1 cellular context compared by ENCODE assay signal in genomic region chr16:27242868-27243590, GRCh38.
A peak's percentile ranks its signal among the peaks of the same experiment; 100 is the strongest.
TF ChIP-seq lines count a peak whose summit lies in the region.

No MANE protein-coding gene starts in this region.

TF ChIP-seq in GM12878, 131 proteins besides CTCF, POLR2A, EP300 and RAD21:
- 0 out of 2 replicates have a peak, but pooled peaks have one; percentile 34 for TF ChIP-seq ZBED1 (IDR thresholded peaks at IDR 0.05; ENCODE audit: borderline replicate concordance)
- TF ChIP-seq IKZF1 (conservative IDR thresholded peaks at IDR 0.05): peak; percentile 66; the same call in 1 of the 2 replicates
- peak; percentile 80 for TF ChIP-seq TCF12 (IDR thresholded peaks at IDR 0.05; ENCODE audit: low read depth, low read length)
- TF ChIP-seq NFXL1 (IDR thresholded peaks at IDR 0.05; ENCODE audit: borderline replicate concordance): no peak
- TF ChIP-seq CHD2 (IDR thresholded peaks at IDR 0.05; ENCODE audit: borderline replicate concordance, low read depth, low read length): peak; percentile 56; the same call in 1 of the 2 replicates
- TF ChIP-seq DPF2 (IDR thresholded peaks at IDR 0.05): peak; percentile 82; the same call in 1 of the 2 replicates
- peak; percentile 48; the same call in 1 of the 2 replicates for TF ChIP-seq MLLT1 (IDR thresholded peaks at IDR 0.05)
- TF ChIP-seq POLR2AphosphoS5 (IDR thresholded peaks at IDR 0.05; ENCODE audit: low read length): peak; percentile 32; the same call in 1 of the 2 replicates
- TF ChIP-seq SPI1 (IDR thresholded peaks at IDR 0.05; ENCODE audit: borderline replicate concordance, insufficient read depth, low read depth, low read length): peak; percentile 31; the same call in 1 of the 2 replicates
- TF ChIP-seq, protein P1, sequence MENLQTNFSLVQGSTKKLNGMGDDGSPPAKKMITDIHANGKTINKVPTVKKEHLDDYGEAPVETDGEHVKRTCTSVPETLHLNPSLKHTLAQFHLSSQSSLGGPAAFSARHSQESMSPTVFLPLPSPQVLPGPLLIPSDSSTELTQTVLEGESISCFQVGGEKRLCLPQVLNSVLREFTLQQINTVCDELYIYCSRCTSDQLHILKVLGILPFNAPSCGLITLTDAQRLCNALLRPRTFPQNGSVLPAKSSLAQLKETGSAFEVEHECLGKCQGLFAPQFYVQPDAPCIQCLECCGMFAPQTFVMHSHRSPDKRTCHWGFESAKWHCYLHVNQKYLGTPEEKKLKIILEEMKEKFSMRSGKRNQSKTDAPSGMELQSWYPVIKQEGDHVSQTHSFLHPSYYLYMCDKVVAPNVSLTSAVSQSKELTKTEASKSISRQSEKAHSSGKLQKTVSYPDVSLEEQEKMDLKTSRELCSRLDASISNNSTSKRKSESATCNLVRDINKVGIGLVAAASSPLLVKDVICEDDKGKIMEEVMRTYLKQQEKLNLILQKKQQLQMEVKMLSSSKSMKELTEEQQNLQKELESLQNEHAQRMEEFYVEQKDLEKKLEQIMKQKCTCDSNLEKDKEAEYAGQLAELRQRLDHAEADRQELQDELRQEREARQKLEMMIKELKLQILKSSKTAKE (IDR thresholded peaks at IDR 0.05; ENCODE audit: low read depth, poor library complexity, severe bottlenecking): peak; percentile 26
- TF ChIP-seq CEBPB (IDR thresholded peaks at IDR 0.05; ENCODE audit: borderline replicate concordance in 1 of 2, low read depth in 2 of 2, low read length in 2 of 2): no peak
- TF ChIP-seq RUNX3 (IDR thresholded peaks at IDR 0.05; ENCODE audit: low read length): peak; percentile 58; the same call in 1 of the 2 replicates
- TF ChIP-seq TCF3 (IDR thresholded peaks at IDR 0.05; ENCODE audit: borderline replicate concordance, insufficient read depth, low read depth, low read length): peak; percentile 94
- TF ChIP-seq, protein P2, sequence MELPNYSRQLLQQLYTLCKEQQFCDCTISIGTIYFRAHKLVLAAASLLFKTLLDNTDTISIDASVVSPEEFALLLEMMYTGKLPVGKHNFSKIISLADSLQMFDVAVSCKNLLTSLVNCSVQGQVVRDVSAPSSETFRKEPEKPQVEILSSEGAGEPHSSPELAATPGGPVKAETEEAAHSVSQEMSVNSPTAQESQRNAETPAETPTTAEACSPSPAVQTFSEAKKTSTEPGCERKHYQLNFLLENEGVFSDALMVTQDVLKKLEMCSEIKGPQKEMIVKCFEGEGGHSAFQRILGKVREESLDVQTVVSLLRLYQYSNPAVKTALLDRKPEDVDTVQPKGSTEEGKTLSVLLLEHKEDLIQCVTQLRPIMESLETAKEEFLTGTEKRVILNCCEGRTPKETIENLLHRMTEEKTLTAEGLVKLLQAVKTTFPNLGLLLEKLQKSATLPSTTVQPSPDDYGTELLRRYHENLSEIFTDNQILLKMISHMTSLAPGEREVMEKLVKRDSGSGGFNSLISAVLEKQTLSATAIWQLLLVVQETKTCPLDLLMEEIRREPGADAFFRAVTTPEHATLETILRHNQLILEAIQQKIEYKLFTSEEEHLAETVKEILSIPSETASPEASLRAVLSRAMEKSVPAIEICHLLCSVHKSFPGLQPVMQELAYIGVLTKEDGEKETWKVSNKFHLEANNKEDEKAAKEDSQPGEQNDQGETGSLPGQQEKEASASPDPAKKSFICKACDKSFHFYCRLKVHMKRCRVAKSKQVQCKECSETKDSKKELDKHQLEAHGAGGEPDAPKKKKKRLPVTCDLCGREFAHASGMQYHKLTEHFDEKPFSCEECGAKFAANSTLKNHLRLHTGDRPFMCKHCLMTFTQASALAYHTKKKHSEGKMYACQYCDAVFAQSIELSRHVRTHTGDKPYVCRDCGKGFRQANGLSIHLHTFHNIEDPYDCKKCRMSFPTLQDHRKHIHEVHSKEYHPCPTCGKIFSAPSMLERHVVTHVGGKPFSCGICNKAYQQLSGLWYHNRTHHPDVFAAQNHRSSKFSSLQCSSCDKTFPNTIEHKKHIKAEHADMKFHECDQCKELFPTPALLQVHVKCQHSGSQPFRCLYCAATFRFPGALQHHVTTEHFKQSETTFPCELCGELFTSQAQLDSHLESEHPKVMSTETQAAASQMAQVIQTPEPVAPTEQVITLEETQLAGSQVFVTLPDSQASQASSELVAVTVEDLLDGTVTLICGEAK (IDR thresholded peaks at IDR 0.05; ENCODE audit: borderline replicate concordance): no peak
- peak; percentile 41; the same call in 1 of the 2 replicates for TF ChIP-seq CREM (IDR thresholded peaks at IDR 0.05; ENCODE audit: low read depth)
- no peak for TF ChIP-seq NRF1 (conservative IDR thresholded peaks at IDR 0.05; ENCODE audit: low read depth, low read length)
- TF ChIP-seq, protein P3, sequence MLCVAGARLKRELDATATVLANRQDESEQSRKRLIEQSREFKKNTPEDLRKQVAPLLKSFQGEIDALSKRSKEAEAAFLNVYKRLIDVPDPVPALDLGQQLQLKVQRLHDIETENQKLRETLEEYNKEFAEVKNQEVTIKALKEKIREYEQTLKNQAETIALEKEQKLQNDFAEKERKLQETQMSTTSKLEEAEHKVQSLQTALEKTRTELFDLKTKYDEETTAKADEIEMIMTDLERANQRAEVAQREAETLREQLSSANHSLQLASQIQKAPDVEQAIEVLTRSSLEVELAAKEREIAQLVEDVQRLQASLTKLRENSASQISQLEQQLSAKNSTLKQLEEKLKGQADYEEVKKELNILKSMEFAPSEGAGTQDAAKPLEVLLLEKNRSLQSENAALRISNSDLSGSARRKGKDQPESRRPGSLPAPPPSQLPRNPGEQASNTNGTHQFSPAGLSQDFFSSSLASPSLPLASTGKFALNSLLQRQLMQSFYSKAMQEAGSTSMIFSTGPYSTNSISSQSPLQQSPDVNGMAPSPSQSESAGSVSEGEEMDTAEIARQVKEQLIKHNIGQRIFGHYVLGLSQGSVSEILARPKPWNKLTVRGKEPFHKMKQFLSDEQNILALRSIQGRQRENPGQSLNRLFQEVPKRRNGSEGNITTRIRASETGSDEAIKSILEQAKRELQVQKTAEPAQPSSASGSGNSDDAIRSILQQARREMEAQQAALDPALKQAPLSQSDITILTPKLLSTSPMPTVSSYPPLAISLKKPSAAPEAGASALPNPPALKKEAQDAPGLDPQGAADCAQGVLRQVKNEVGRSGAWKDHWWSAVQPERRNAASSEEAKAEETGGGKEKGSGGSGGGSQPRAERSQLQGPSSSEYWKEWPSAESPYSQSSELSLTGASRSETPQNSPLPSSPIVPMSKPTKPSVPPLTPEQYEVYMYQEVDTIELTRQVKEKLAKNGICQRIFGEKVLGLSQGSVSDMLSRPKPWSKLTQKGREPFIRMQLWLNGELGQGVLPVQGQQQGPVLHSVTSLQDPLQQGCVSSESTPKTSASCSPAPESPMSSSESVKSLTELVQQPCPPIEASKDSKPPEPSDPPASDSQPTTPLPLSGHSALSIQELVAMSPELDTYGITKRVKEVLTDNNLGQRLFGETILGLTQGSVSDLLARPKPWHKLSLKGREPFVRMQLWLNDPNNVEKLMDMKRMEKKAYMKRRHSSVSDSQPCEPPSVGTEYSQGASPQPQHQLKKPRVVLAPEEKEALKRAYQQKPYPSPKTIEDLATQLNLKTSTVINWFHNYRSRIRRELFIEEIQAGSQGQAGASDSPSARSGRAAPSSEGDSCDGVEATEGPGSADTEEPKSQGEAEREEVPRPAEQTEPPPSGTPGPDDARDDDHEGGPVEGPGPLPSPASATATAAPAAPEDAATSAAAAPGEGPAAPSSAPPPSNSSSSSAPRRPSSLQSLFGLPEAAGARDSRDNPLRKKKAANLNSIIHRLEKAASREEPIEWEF (IDR thresholded peaks at IDR 0.05; ENCODE audit: insufficient replicate concordance, low read depth, low read length): peak; percentile 68
- TF ChIP-seq ATF7 (IDR thresholded peaks at IDR 0.05; ENCODE audit: low read depth): peak; percentile 90
- no peak for TF ChIP-seq RCOR1 (conservative IDR thresholded peaks at IDR 0.05; ENCODE audit: low read depth, low read length)
- TF ChIP-seq, protein P4, sequence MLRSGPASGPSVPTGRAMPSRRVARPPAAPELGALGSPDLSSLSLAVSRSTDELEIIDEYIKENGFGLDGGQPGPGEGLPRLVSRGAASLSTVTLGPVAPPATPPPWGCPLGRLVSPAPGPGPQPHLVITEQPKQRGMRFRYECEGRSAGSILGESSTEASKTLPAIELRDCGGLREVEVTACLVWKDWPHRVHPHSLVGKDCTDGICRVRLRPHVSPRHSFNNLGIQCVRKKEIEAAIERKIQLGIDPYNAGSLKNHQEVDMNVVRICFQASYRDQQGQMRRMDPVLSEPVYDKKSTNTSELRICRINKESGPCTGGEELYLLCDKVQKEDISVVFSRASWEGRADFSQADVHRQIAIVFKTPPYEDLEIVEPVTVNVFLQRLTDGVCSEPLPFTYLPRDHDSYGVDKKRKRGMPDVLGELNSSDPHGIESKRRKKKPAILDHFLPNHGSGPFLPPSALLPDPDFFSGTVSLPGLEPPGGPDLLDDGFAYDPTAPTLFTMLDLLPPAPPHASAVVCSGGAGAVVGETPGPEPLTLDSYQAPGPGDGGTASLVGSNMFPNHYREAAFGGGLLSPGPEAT (IDR thresholded peaks at IDR 0.05; ENCODE audit: low read depth): peak; percentile 55; the same call in 1 of the 2 replicates
- TF ChIP-seq PKNOX1 (IDR thresholded peaks at IDR 0.05): peak; percentile 94
- TF ChIP-seq, protein P5, sequence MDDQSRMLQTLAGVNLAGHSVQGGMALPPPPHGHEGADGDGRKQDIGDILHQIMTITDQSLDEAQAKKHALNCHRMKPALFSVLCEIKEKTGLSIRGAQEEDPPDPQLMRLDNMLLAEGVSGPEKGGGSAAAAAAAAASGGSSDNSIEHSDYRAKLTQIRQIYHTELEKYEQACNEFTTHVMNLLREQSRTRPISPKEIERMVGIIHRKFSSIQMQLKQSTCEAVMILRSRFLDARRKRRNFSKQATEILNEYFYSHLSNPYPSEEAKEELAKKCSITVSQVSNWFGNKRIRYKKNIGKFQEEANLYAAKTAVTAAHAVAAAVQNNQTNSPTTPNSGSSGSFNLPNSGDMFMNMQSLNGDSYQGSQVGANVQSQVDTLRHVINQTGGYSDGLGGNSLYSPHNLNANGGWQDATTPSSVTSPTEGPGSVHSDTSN (IDR thresholded peaks at IDR 0.05; ENCODE audit: insufficient replicate concordance, low read depth, low read length): peak; percentile 90
- TF ChIP-seq NR2F1 (conservative IDR thresholded peaks at IDR 0.05): peak; percentile 97
- peak; percentile 50 to 59; a peak in 2 of 4 replicates for TF ChIP-seq IKZF2 (IDR thresholded peaks at IDR 0.05)
- TF ChIP-seq BHLHE40 (IDR thresholded peaks at IDR 0.05; ENCODE audit: borderline replicate concordance in 1 of 2, low read depth in 2 of 2, low read length in 1 of 2): 0 out of 4 replicates have a peak, but pooled peaks have one; percentile 11 to 38
- TF ChIP-seq YY1 (IDR thresholded peaks at IDR 0.05; ENCODE audit: low read depth, low read length): 0 out of 2 replicates have a peak, but pooled peaks have one; percentile 10
- peak; percentile 16; the same call in 1 of the 2 replicates for TF ChIP-seq ZNF24 (IDR thresholded peaks at IDR 0.05)
- no peak for TF ChIP-seq NR2C2 (IDR thresholded peaks at IDR 0.05; ENCODE audit: borderline replicate concordance, control insufficient read depth, insufficient read length, low read depth)
- TF ChIP-seq MEF2B (IDR thresholded peaks at IDR 0.05; ENCODE audit: partially characterized antibody, poor library complexity, severe bottlenecking): peak; percentile 50
- TF ChIP-seq MTA2 (IDR thresholded peaks at IDR 0.05; ENCODE audit: low read depth): peak; percentile 75; the same call in 1 of the 2 replicates
- TF ChIP-seq LARP7 (IDR thresholded peaks at IDR 0.05): 0 out of 2 replicates have a peak, but pooled peaks have one; percentile 50
- TF ChIP-seq USF2 (IDR thresholded peaks at IDR 0.05; ENCODE audit: borderline replicate concordance, low read depth, low read length): no peak
- TF ChIP-seq ASH2L (IDR thresholded peaks at IDR 0.05; ENCODE audit: borderline replicate concordance, low read depth): no peak
- TF ChIP-seq BCL11A (IDR thresholded peaks at IDR 0.05; ENCODE audit: low read depth, low read length): 0 out of 2 replicates have a peak, but pooled peaks have one; percentile 30
- TF ChIP-seq GATAD2B (conservative IDR thresholded peaks at IDR 0.05; ENCODE audit: low read depth): 0 out of 2 replicates have a peak, but pooled peaks have one; percentile 28
- TF ChIP-seq SP1 (IDR thresholded peaks at IDR 0.05; ENCODE audit: low read depth, low read length): peak; percentile 10
